20 cellular contexts compared by ENCODE assay signal in the genomic region with DNA sequence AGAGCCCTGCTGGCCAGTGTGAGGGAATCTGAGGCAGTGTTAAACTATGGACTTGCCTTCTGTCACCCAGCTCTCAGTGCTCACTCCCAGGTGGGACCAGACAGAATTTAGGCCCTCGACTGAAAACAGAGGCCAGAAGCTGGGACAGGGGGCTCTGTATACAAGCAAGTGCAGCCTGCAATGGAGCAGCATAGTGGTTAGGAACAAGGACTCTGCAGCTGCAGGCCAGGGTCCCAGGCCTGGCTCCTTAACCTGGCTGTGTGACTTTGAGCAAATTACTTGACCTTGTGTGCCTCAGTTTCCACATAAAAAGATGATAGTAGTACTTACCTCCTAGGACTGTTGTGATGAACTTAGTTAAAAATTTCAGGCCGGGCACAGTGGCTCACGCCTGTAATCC. TPM values are rescaled to one million over a fixed set of nuclear protein-coding genes. Genes with fewer than 3 reads are reported as not detected.
A peak's percentile ranks its signal among the peaks of the same experiment; 100 is the strongest.
DNase-seq lines count a peak whose midpoint lies in the region; ATAC-seq, FAIRE-seq and TF ChIP-seq lines count a peak whose summit lies in the region.
"Had no signal": no experiment of that assay in that cellular context is flagged by ENCODE, and none has a peak within 500 bp of the region (broad histone marks: within the 10 kb centered on the region; RNA-seq: fewer than 3 reads in every experiment).

No MANE protein-coding gene starts in this region.

- FAIRE-seq in frontal cortex (lab: Jason Lieb, UNC) = no peak
- FAIRE-seq: A204.1, GM19239, RCC 7860 had no signal

- no peaks in the 10 kb centered on the region for H3K9me3 ChIP-seq in DND-41 (ENCODE audit: insufficient read depth, low read length, severe bottlenecking)
- H3K9me3 ChIP-seq: esophagus squamous epithelium, psoas muscle, upper lobe of left lung had no signal

- peaks cover 81% of the 10 kb centered on the region for H3K79me2 ChIP-seq in DND-41 (ENCODE audit: insufficient read depth, low read length)

- no peak overlapping the region for H3K4me2 ChIP-seq in DND-41 (ENCODE audit: insufficient read depth, low read length)

- H3K27me3 Mint-ChIP-seq in activated CD4-positive, alpha-beta T cell treated with anti-CD3 and anti-CD28 coated beads, Interleukin-2, amount 10 ng/mL, durations not matched to agents 24 days and 14 days = no peaks in the 10 kb centered on the region
- H3K27me3 Mint-ChIP-seq in natural killer cell treated with Interleukin-12 subunit alpha and Interleukin-12 subunit beta and Interleukin-15 and Interleukin-18, amount 100 ng/mL, for 72 hours = no peaks in the 10 kb centered on the region

- H3K36me3 ChIP-seq in DND-41 (ENCODE audit: insufficient read depth, low read length) = 0 out of 2 replicates have a peak, but pooled peaks cover 4% of the 10 kb centered on the region
- H3K36me3 ChIP-seq: esophagus squamous epithelium, upper lobe of left lung had no signal

- H4K20me1 ChIP-seq in DND-41 (ENCODE audit: insufficient read depth, low read length) = no peaks in the 10 kb centered on the region

- H3K9me3 Mint-ChIP-seq in activated CD4-positive, alpha-beta T cell treated with anti-CD3 and anti-CD28 coated beads, Interleukin-2, amount 10 ng/mL, durations not matched to agents 24 days and 14 days = no peaks in the 10 kb centered on the region
- no peaks in the 10 kb centered on the region for H3K9me3 Mint-ChIP-seq in activated naive CD4-positive, alpha-beta T cell treated with anti-CD3 and anti-CD28 coated beads, Interleukin-2, amount 50 U/mL, for 72 hours
- H3K9me3 Mint-ChIP-seq in natural killer cell treated with Interleukin-12 subunit alpha and Interleukin-12 subunit beta and Interleukin-15 and Interleukin-18, amount 100 ng/mL, for 72 hours = no peaks in the 10 kb centered on the region

- DNase-seq in activated CD4-positive, alpha-beta T cell treated with anti-CD3 and anti-CD28 coated beads, Interleukin-2, amount 10 ng/mL, durations not matched to agents 24 days and 14 days = no peak
- no peak for DNase-seq in activated CD4-positive, alpha-beta T cell treated with anti-CD3 and anti-CD28 coated beads, Interleukin-2, amount 50 U/mL, for 1 hour
- DNase-seq in DND-41 = no peak
- no peak for DNase-seq in activated naive CD4-positive, alpha-beta T cell treated with anti-CD3 and anti-CD28 coated beads, Interleukin-2, amount 50 U/mL, for 72 hours (ENCODE audit: low spot score in 2 of 2)
- DNase-seq in natural killer cell treated with Interleukin-12 subunit alpha and Interleukin-12 subunit beta and Interleukin-15 and Interleukin-18, amount 100 ng/mL, for 72 hours (ENCODE audit: low spot score) = no peak
- no peak for DNase-seq in GM13977 (ENCODE audit: low spot score)
- no peak for DNase-seq in frontal cortex (ENCODE audit: low spot score in 2 of 2)
- DNase-seq in HK-2 (ENCODE audit: unreplicated experiment) = no peak
- DNase-seq: dorsolateral prefrontal cortex, esophagus squamous epithelium, glutamatergic neuron, HCEC 1CT, Karpas-422, NCI-H748 treated with DMSO at 0.1 percent for 48 hours, psoas muscle, upper lobe of left lung had no signal

- H3K4me1 ChIP-seq in DND-41 (ENCODE audit: insufficient read depth, low read length) = peaks cover 63% of the 10 kb centered on the region

- TF ChIP-seq CTCF in DND-41 (IDR thresholded peaks at IDR 0.05; ENCODE audit: borderline replicate concordance, extremely low read depth, low read length, poor library complexity, severe bottlenecking) (no peak), GM13977 (IDR thresholded peaks at IDR 0.05; ENCODE audit: extremely low read depth, insufficient read depth, missing control alignments) (no peak)

- H3K4me3 Mint-ChIP-seq in activated CD4-positive, alpha-beta T cell treated with anti-CD3 and anti-CD28 coated beads, Interleukin-2, amount 10 ng/mL, durations not matched to agents 24 days and 14 days = peak overlapping the region; percentile 42
- no peak overlapping the region for H3K4me3 Mint-ChIP-seq in natural killer cell treated with Interleukin-12 subunit alpha and Interleukin-12 subunit beta and Interleukin-15 and Interleukin-18, amount 100 ng/mL, for 72 hours

- no peak overlapping the region for H3K4me3 ChIP-seq in DND-41 (ENCODE audit: low read depth in 1 of 2, low read length in 2 of 2)
- H3K4me3 ChIP-seq: dorsolateral prefrontal cortex, esophagus squamous epithelium, lung, psoas muscle, upper lobe of left lung had no signal

- H2AFZ ChIP-seq in DND-41 (ENCODE audit: low read depth, low read length) = no peak overlapping the region

- H3K27ac Mint-ChIP-seq in activated CD4-positive, alpha-beta T cell treated with anti-CD3 and anti-CD28 coated beads, Interleukin-2, amount 10 ng/mL, durations not matched to agents 24 days and 14 days = peak overlapping the region; percentile 95
- peak overlapping the region; percentile 94 to 97 for H3K27ac Mint-ChIP-seq in activated naive CD4-positive, alpha-beta T cell treated with anti-CD3 and anti-CD28 coated beads, Interleukin-2, amount 50 U/mL, for 72 hours
- peak overlapping the region; percentile 89 to 91 for H3K27ac Mint-ChIP-seq in natural killer cell treated with Interleukin-12 subunit alpha and Interleukin-12 subunit beta and Interleukin-15 and Interleukin-18, amount 100 ng/mL, for 72 hours

- intact Hi-C loops in activated CD4-positive, alpha-beta T cell treated with anti-CD3 and anti-CD28 coated beads, Interleukin-2, amount 10 ng/mL, durations not matched to agents 24 days and 14 days (cut with micrococcal nuclease) = loop anchor here (10.0 kb wide), 1 partner anchor 1797 kb away; no protein-coding TSS in a partner anchor

- peaks cover 6% of the 10 kb centered on the region for H3K36me3 Mint-ChIP-seq in activated CD4-positive, alpha-beta T cell treated with anti-CD3 and anti-CD28 coated beads, Interleukin-2, amount 10 ng/mL, durations not matched to agents 24 days and 14 days (ENCODE audit: low read depth)
- H3K36me3 Mint-ChIP-seq in activated naive CD4-positive, alpha-beta T cell treated with anti-CD3 and anti-CD28 coated beads, Interleukin-2, amount 50 U/mL, for 72 hours = no peaks in the 10 kb centered on the region
- H3K36me3 Mint-ChIP-seq in natural killer cell treated with Interleukin-12 subunit alpha and Interleukin-12 subunit beta and Interleukin-15 and Interleukin-18, amount 100 ng/mL, for 72 hours = no peaks in the 10 kb centered on the region

- in situ Hi-C loops in GM13977 (cut with MboI; ENCODE audit: low pct_unique_long_range_greater_than_20kb, low sequenced_read_pairs, unreplicated experiment) = no loop called here

- H3K27me3 ChIP-seq in DND-41 (ENCODE audit: insufficient read depth, low read length, poor library complexity) = no peaks in the 10 kb centered on the region
- H3K27me3 ChIP-seq: upper lobe of left lung had no signal

- H3K4me1 Mint-ChIP-seq in activated CD4-positive, alpha-beta T cell treated with anti-CD3 and anti-CD28 coated beads, Interleukin-2, amount 10 ng/mL, durations not matched to agents 24 days and 14 days = peaks cover 75% of the 10 kb centered on the region
- H3K4me1 Mint-ChIP-seq in natural killer cell treated with Interleukin-12 subunit alpha and Interleukin-12 subunit beta and Interleukin-15 and Interleukin-18, amount 100 ng/mL, for 72 hours (ENCODE audit: low read depth in 2 of 2) = peaks cover 62 to 72% of the 10 kb centered on the region in 2 donors

- no peak for ATAC-seq in DND-41 (ENCODE audit: insufficient read depth, low read depth)
- no peak for ATAC-seq in activated naive CD4-positive, alpha-beta T cell treated with anti-CD3 and anti-CD28 coated beads, Interleukin-2, amount 50 U/mL, for 72 hours
- ATAC-seq in natural killer cell treated with Interleukin-12 subunit alpha and Interleukin-12 subunit beta and Interleukin-15 and Interleukin-18, amount 100 ng/mL, for 72 hours = no peak

- 0 out of 2 replicates have a peak overlapping the region, but pooled peaks have one; percentile 53 for H3K27ac ChIP-seq in DND-41 (ENCODE audit: low read length)
- H3K27ac ChIP-seq: dorsolateral prefrontal cortex, psoas muscle had no signal

- no peak overlapping the region for H3K9ac ChIP-seq in DND-41 (ENCODE audit: low read depth, low read length)

RNA-seq across cellular contexts. Expression of gene CMTM7, which starts 39.8 kb away (rescaled TPM):
- 45.0 and 46.3 TPM in 2 replicates for total RNA-seq in activated CD4-positive, alpha-beta T cell treated with anti-CD3 and anti-CD28 coated beads, Interleukin-2, amount 10 ng/mL, durations not matched to agents 24 days and 14 days
- total RNA-seq in activated naive CD4-positive, alpha-beta T cell treated with anti-CD3 and anti-CD28 coated beads, Interleukin-2, amount 50 U/mL, for 72 hours = 10 to 100 TPM; 34.2 to 59.9 TPM
- total RNA-seq in natural killer cell treated with Interleukin-12 subunit alpha and Interleukin-12 subunit beta and Interleukin-15 and Interleukin-18, amount 100 ng/mL, for 72 hours = 10 to 100 TPM; 17.5 to 34.5 TPM
- total RNA-seq in frontal cortex = 0.41 TPM

Comparison
In these comparisons a context has a peak if more than half of its experiments do, and no peak if none do; other contexts are left out.
1. RNA of gene CMTM7, which starts 39.8 kb away (total RNA-seq): 34.2 to 59.9 TPM in activated naive CD4-positive, alpha-beta T cell treated with anti-CD3 and anti-CD28 coated beads, Interleukin-2, amount 50 U/mL, for 72 hours, 45.0 to 46.3 TPM in activated CD4-positive, alpha-beta T cell treated with anti-CD3 and anti-CD28 coated beads, Interleukin-2, amount 10 ng/mL, durations not matched to agents 24 days and 14 days and 17.5 to 34.5 TPM in natural killer cell treated with Interleukin-12 subunit alpha and Interleukin-12 subunit beta and Interleukin-15 and Interleukin-18, amount 100 ng/mL, for 72 hours; 0.41 TPM in frontal cortex (single experiment); every median in the first group is over 10 times any median in the second.
2. Peak in every context shown above with its lines, with median percentiles within 50 percentile points of each other: H3K27ac Mint-ChIP-seq.